In the genomic region with DNA sequence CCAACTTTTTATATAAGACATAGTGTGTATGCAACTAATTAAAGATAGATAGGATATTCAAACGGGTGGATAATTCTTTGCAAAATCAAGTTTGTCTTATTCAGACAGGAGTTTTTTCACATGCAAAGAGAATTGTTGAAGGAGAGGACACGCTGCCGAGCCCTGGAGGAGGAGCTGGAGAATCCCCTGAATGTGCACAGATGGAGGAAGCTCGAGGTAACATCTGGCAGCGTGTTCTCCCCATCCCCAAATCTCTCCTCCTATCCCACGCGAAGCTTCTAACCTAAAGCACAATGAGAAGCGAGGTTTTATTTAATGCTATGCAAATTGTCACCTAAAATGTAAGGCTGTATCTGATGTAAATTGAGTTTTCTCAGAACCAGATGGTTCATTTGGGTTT, we compare ENCODE assay signal across 15 cellular contexts.
A peak's percentile ranks its signal among the peaks of the same experiment; 100 is the strongest.
DNase-seq lines count a peak whose midpoint lies in the region.
"Had no signal": no experiment of that assay in that cellular context is flagged by ENCODE, and none has a peak within 500 bp of the region (broad histone marks: within the 10 kb centered on the region; RNA-seq: fewer than 3 reads in every experiment).

No MANE protein-coding gene starts in this region.

- DNase-seq in DMS 273 (lab: John Stamatoyannopoulos, UW; ENCODE audit: unreplicated experiment) = peak; percentile 35
- DNase-seq in DMS 273 treated with DMSO at 0.1 percent for 48 hours (lab: John Stamatoyannopoulos, UW) = no peak
- DNase-seq in NCI-H82 (lab: John Stamatoyannopoulos, UW) = peak; percentile 38
- no peak for DNase-seq in NCI-H82 treated with DMSO at 0.1 percent for 48 hours (lab: John Stamatoyannopoulos, UW; ENCODE audit: unreplicated experiment)
- DNase-seq in inferior parietal cortex (ENCODE audit: extremely low spot score) = peak; percentile 17
- peak; percentile 22 for DNase-seq in superior temporal gyrus (ENCODE audit: extremely low spot score)
- DNase-seq in activated naive CD4-positive, alpha-beta T cell treated with Interleukin-2 at 50 U/mL for 16 hours = no peak
- DNase-seq in activated effector memory CD4-positive, alpha-beta T cell treated with Interleukin-2 at 50 U/mL for 16 hours = no peak
- DNase-seq: AML-193; Caco-2; Calu3; CD4-positive, alpha-beta T cell; CD8-positive, alpha-beta T cell; DMS79 treated with DMSO at 0.1 percent for 48 hours; GF-D8 had no signal

Comparison
In these comparisons a context has a peak if more than half of its experiments do, and no peak if none do; other contexts are left out.
1. DNase-seq: peak in DMS 273 (single experiment), NCI-H82 (single experiment), inferior parietal cortex (single experiment) and superior temporal gyrus (single experiment); none in DMS 273 treated with DMSO at 0.1 percent for 48 hours (single experiment), NCI-H82 treated with DMSO at 0.1 percent for 48 hours (single experiment), activated naive CD4-positive, alpha-beta T cell treated with Interleukin-2 at 50 U/mL for 16 hours (single experiment) and activated effector memory CD4-positive, alpha-beta T cell treated with Interleukin-2 at 50 U/mL for 16 hours (single experiment).